ENCODE assay signal across 25 cellular contexts in the genomic region with DNA sequence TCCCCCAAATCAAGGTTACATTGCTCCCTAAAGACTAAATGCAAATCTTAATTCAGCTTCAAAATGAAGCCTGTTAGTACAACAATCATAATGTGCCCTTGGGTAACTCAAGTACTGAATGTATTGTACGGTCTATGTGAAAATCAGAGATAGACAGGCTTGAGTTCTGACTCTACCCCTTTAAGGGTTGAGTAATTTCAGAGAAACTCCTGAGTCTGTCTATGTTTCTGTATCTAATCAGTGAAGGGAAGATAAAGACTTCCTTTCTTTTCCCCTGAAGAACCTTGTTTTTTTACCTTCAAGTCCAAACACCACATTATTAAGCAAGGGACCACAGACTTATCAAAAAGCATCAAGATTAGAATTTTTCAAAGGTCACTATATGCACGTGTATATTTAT.
A peak's percentile ranks its signal among the peaks of the same experiment; 100 is the strongest.
DNase-seq lines count a peak whose midpoint lies in the region; ATAC-seq and TF ChIP-seq lines count a peak whose summit lies in the region.
"Had no signal": no experiment of that assay in that cellular context is flagged by ENCODE, and none has a peak within 500 bp of the region (broad histone marks: within the 10 kb centered on the region; RNA-seq: fewer than 3 reads in every experiment).

No MANE protein-coding gene starts in this region.

- H3K4me1 ChIP-seq in aorta (ENCODE audit: control insufficient read depth in 1 of 2, insufficient read depth in 2 of 2, low read length in 2 of 2), result no peaks in the 10 kb centered on the region
- H3K4me1 ChIP-seq in tibial artery, result no peaks in the 10 kb centered on the region
- H3K4me1 ChIP-seq: BLaER1, Peyer's patch had no signal

- ATAC-seq in aorta (ENCODE audit: low FRiP score), result no peak
- ATAC-seq in HG03025 (IDR thresholded peaks at IDR 0.05; ENCODE audit: low FRiP score, unreplicated experiment), result no peak
- ATAC-seq: GM23338 had no signal

- H3K27ac ChIP-seq in aorta (ENCODE audit: low read depth in 1 of 2, low read length in 2 of 2), result no peak overlapping the region
- H3K27ac ChIP-seq in tibial artery, result no peak overlapping the region
- H3K27ac ChIP-seq: BLaER1, Peyer's patch had no signal

- no peak for TF ChIP-seq CTCF in cardiac fibroblast (IDR thresholded peaks at IDR 0.05; ENCODE audit: low read depth, low read length)
- TF ChIP-seq CTCF in tibial artery (IDR thresholded peaks at IDR 0.05), result no peak

- H3K27me3 ChIP-seq in aorta (ENCODE audit: control insufficient read depth in 1 of 2, insufficient read depth in 2 of 2, low read length in 1 of 2), result no peaks in the 10 kb centered on the region
- H3K27me3 ChIP-seq in tibial artery, result no peaks in the 10 kb centered on the region
- H3K27me3 ChIP-seq: BLaER1, MG63, Peyer's patch had no signal

- DNase-seq in OCI-M1 (lab: John Stamatoyannopoulos, UW) (peak; percentile 87), cardiac fibroblast (ENCODE audit: low read depth in 2 of 2) (peak; percentile 22 to 37), iris pigment epithelial cell (ENCODE audit: low read depth) (peak; percentile 62), renal cortical epithelial cell (ENCODE audit: low read depth) (peak; percentile 15), aorta (no peak), tibial artery (no peak)
- DNase-seq in activated CD4-positive, alpha-beta T cell treated with anti-CD3 and anti-CD28 coated beads for 48 hours, result no peak
- DNase-seq: CD4-positive, CD25-positive, alpha-beta regulatory T cell; COR-L47; DMS53; HFFc6; KG1; MG63; NCI-H1048; NCI-H1417; NCI-H1694; NCI-H2029 treated with DMSO at 0.1 percent for 48 hours; NCI-H510A; NCI-H69; Peyer's patch; SHP77 treated with DMSO at 0.1 percent for 48 hours had no signal

- intact Hi-C loops in aorta (cut with DNase I) (no loop called here), tibial artery (cut with DNase I; ENCODE audit: low total_unique reads) (no loop called here)

- no peaks in the 10 kb centered on the region for H3K9me3 ChIP-seq in aorta (ENCODE audit: control insufficient read depth, low read length)
- H3K9me3 ChIP-seq in tibial artery, result no peaks in the 10 kb centered on the region
- H3K9me3 ChIP-seq: BLaER1, HAP-1, MG63, Peyer's patch had no signal

- 63 to 64% methylated on average over 2 of the region's 2 CpGs for WGBS in aorta, 2 donors

- H3K36me3 ChIP-seq in aorta (ENCODE audit: control insufficient read depth in 1 of 2, insufficient read depth in 2 of 2, low read length in 1 of 2) (peaks cover 0 to 3% of the 10 kb centered on the region in 2 donors), tibial artery (peaks cover 41 to 56% (median 43%) of the 10 kb centered on the region in 3 donors)
- H3K36me3 ChIP-seq: BLaER1, HAP-1, Peyer's patch had no signal

- H3K4me3 ChIP-seq in cardiac fibroblast (replicated peaks in 1 of 2; ENCODE audit: low read depth in 2 of 2, low read length in 2 of 2), result no peak overlapping the region
- no peak overlapping the region for H3K4me3 ChIP-seq in aorta (ENCODE audit: low read length in 2 of 2)
- H3K4me3 ChIP-seq in tibial artery, result no peak overlapping the region
- H3K4me3 ChIP-seq: BLaER1, GM23338, HAP-1, MG63, Peyer's patch had no signal

Comparison
In these comparisons a context has a peak if more than half of its experiments do, and no peak if none do; other contexts are left out.
1. DNase-seq: peak in OCI-M1 (single experiment), cardiac fibroblast (2 of 2), iris pigment epithelial cell (single experiment) and renal cortical epithelial cell (single experiment); none in aorta (0 of 2), activated CD4-positive, alpha-beta T cell treated with anti-CD3 and anti-CD28 coated beads for 48 hours (single experiment) and tibial artery (0 of 2).